Comparison of ENCODE assay signal across 21 cellular contexts in genomic region chr5:179834120-179834519, GRCh38. TPM values are rescaled to one million over a fixed set of nuclear protein-coding genes. Genes with fewer than 3 reads are reported as not detected.
DNase-seq lines count a peak whose midpoint lies in the region; ATAC-seq and TF ChIP-seq lines count a peak whose summit lies in the region.
"Had no signal": no experiment of that assay in that cellular context is flagged by ENCODE, and none has a peak within 500 bp of the region (broad histone marks: within the 10 kb centered on the region; RNA-seq: fewer than 3 reads in every experiment).

No MANE protein-coding gene starts in this region.

- H3K4me3 Mint-ChIP-seq in natural killer cell (no peak overlapping the region), glutamatergic neuron (ENCODE audit: unreplicated experiment) (no peak overlapping the region), neural crest cell (peak overlapping the region; percentile 47)
- no peak overlapping the region for H3K4me3 Mint-ChIP-seq in natural killer cell treated with Interleukin-12 subunit alpha and Interleukin-12 subunit beta and Interleukin-15 and Interleukin-18, amount 100 ng/mL, for 72 hours
- H3K4me3 Mint-ChIP-seq: CD8-positive, alpha-beta memory T cell had no signal

- TF ChIP-seq CTCF in natural killer cell (IDR thresholded peaks at IDR 0.05), result no peak
- TF ChIP-seq CTCF in glutamatergic neuron (IDR thresholded peaks at IDR 0.05; ENCODE audit: partially characterized antibody, unreplicated experiment), result no peak
- TF ChIP-seq CTCF in neural crest cell (conservative IDR thresholded peaks at IDR 0.05), result no peak

- no peak for DNase-seq in natural killer cell
- no peak for DNase-seq in natural killer cell treated with Interleukin-12 subunit alpha and Interleukin-12 subunit beta and Interleukin-15 and Interleukin-18, amount 100 ng/mL, for 72 hours (ENCODE audit: low spot score)
- no peak for DNase-seq in glutamatergic neuron
- DNase-seq in neural crest cell (ENCODE audit: low read depth, low spot score), result no peak
- no peak for DNase-seq in SW480 (ENCODE audit: low spot score)
- DNase-seq in cerebellar nuclear complex (lab: John Stamatoyannopoulos, UW), result no peak
- DNase-seq: 8988T, DMS79 treated with DMSO at 0.1 percent for 48 hours, GM23248, KG1, NCI-H1092 treated with DMSO at 0.1 percent for 48 hours, NCI-H146, NCI-H2081, NCI-H2171, NCI-H345, NCI-H82, SJCRH30 had no signal

- H3K36me3 Mint-ChIP-seq in natural killer cell (peaks cover 25% of the 10 kb centered on the region), glutamatergic neuron (ENCODE audit: unreplicated experiment) (peaks cover 39% of the 10 kb centered on the region), neural crest cell (ENCODE audit: low read depth) (peaks cover 51% of the 10 kb centered on the region)
- peaks cover 33% of the 10 kb centered on the region for H3K36me3 Mint-ChIP-seq in natural killer cell treated with Interleukin-12 subunit alpha and Interleukin-12 subunit beta and Interleukin-15 and Interleukin-18, amount 100 ng/mL, for 72 hours

- no peak for ATAC-seq in natural killer cell
- ATAC-seq in natural killer cell treated with Interleukin-12 subunit alpha and Interleukin-12 subunit beta and Interleukin-15 and Interleukin-18, amount 100 ng/mL, for 72 hours, result no peak
- ATAC-seq in GM19467 (IDR thresholded peaks at IDR 0.05; ENCODE audit: unreplicated experiment), result no peak
- ATAC-seq in GM18868 (IDR thresholded peaks at IDR 0.05; ENCODE audit: unreplicated experiment), result no peak

- no peaks in the 10 kb centered on the region for H3K9me3 Mint-ChIP-seq in natural killer cell
- no peaks in the 10 kb centered on the region for H3K9me3 Mint-ChIP-seq in natural killer cell treated with Interleukin-12 subunit alpha and Interleukin-12 subunit beta and Interleukin-15 and Interleukin-18, amount 100 ng/mL, for 72 hours
- H3K9me3 Mint-ChIP-seq in glutamatergic neuron (ENCODE audit: unreplicated experiment), result peaks cover 14% of the 10 kb centered on the region
- peaks cover 3% of the 10 kb centered on the region for H3K9me3 Mint-ChIP-seq in neural crest cell
- H3K9me3 Mint-ChIP-seq: CD8-positive, alpha-beta memory T cell had no signal

- H3K27ac Mint-ChIP-seq in natural killer cell (peak overlapping the region; percentile 67 to 81), glutamatergic neuron (ENCODE audit: unreplicated experiment) (peak overlapping the region; percentile 69), neural crest cell (ENCODE audit: unreplicated experiment) (no peak overlapping the region)
- no peak overlapping the region for H3K27ac Mint-ChIP-seq in natural killer cell treated with Interleukin-12 subunit alpha and Interleukin-12 subunit beta and Interleukin-15 and Interleukin-18, amount 100 ng/mL, for 72 hours

- intact Hi-C loops in natural killer cell (cut with micrococcal nuclease), result no loop called here

- H3K4me1 Mint-ChIP-seq in natural killer cell (peaks cover 30 to 31% of the 10 kb centered on the region in 2 donors), glutamatergic neuron (ENCODE audit: low read depth, unreplicated experiment) (no peaks in the 10 kb centered on the region), neural crest cell (peaks cover 5% of the 10 kb centered on the region)
- peaks cover 33 to 37% of the 10 kb centered on the region in 2 donors for H3K4me1 Mint-ChIP-seq in natural killer cell treated with Interleukin-12 subunit alpha and Interleukin-12 subunit beta and Interleukin-15 and Interleukin-18, amount 100 ng/mL, for 72 hours (ENCODE audit: low read depth in 2 of 2)

- H3K27me3 Mint-ChIP-seq in natural killer cell (ENCODE audit: low read depth in 2 of 2) (no peaks in the 10 kb centered on the region), glutamatergic neuron (ENCODE audit: unreplicated experiment) (peaks cover 6% of the 10 kb centered on the region), neural crest cell (ENCODE audit: low read depth) (no peaks in the 10 kb centered on the region)
- H3K27me3 Mint-ChIP-seq in natural killer cell treated with Interleukin-12 subunit alpha and Interleukin-12 subunit beta and Interleukin-15 and Interleukin-18, amount 100 ng/mL, for 72 hours, result no peaks in the 10 kb centered on the region

RNA-seq across cellular contexts. Expression of gene SQSTM1, which starts 13.4 kb away (rescaled TPM):
- 100 to 1,000 TPM; 474 to 707 (median 657) TPM for total RNA-seq in natural killer cell
- total RNA-seq in natural killer cell treated with Interleukin-12 subunit alpha and Interleukin-12 subunit beta and Interleukin-15 and Interleukin-18, amount 100 ng/mL, for 72 hours, result 100 to 1,000 TPM; 218 to 332 TPM
- total RNA-seq in glutamatergic neuron (ENCODE audit: unreplicated experiment), result 97.0 TPM
- total RNA-seq in neural crest cell, result 67.6 and 69.5 TPM in 2 replicates

RNA-seq across cellular contexts. Expression of gene MRNIP, which starts 24.5 kb away (rescaled TPM):
- total RNA-seq in natural killer cell (10 to 100 TPM; 19.7 to 40.2 (median 25.4) TPM), glutamatergic neuron (ENCODE audit: unreplicated experiment) (60.2 TPM), neural crest cell (40.9 and 42.2 TPM in 2 replicates)
- 10 to 100 TPM; 15.9 to 25.2 TPM for total RNA-seq in natural killer cell treated with Interleukin-12 subunit alpha and Interleukin-12 subunit beta and Interleukin-15 and Interleukin-18, amount 100 ng/mL, for 72 hours

RNA-seq across cellular contexts. Expression of gene MGAT4B, which starts 27.5 kb away (rescaled TPM):
- total RNA-seq in natural killer cell (100 to 1,000 TPM; 143 to 159 (median 144) TPM), glutamatergic neuron (ENCODE audit: unreplicated experiment) (140 TPM), neural crest cell (120 and 124 TPM in 2 replicates)
- total RNA-seq in natural killer cell treated with Interleukin-12 subunit alpha and Interleukin-12 subunit beta and Interleukin-15 and Interleukin-18, amount 100 ng/mL, for 72 hours, result 100 to 1,000 TPM in 1 of 2 donors, 10 to 100 TPM in 1; 73.2 to 105 TPM

RNA-seq across cellular contexts. Expression of gene LTC4S, which starts 40.3 kb away (rescaled TPM):
- 1 to 10 TPM; 3.0 to 5.4 (median 3.5) TPM for total RNA-seq in natural killer cell
- total RNA-seq in natural killer cell treated with Interleukin-12 subunit alpha and Interleukin-12 subunit beta and Interleukin-15 and Interleukin-18, amount 100 ng/mL, for 72 hours, result 1 to 10 TPM; 2.9 to 4.0 TPM
- 0.91 TPM for total RNA-seq in glutamatergic neuron (ENCODE audit: unreplicated experiment)
- total RNA-seq in neural crest cell, result 2.4 and 3.3 TPM in 2 replicates
- total RNA-seq: HT-29, SJCRH30 had no signal

Comparison
In these comparisons a context has a peak if more than half of its experiments do, and no peak if none do; other contexts are left out.
1. H3K27ac Mint-ChIP-seq: peak in natural killer cell (2 of 2) and glutamatergic neuron (single experiment); none in natural killer cell treated with Interleukin-12 subunit alpha and Interleukin-12 subunit beta and Interleukin-15 and Interleukin-18, amount 100 ng/mL, for 72 hours (0 of 2) and neural crest cell (single experiment).